1 cellular context compared by ENCODE assay signal in genomic region chr6:74964871-74965441, GRCh38.
TF ChIP-seq lines count a peak whose summit lies in the region.

No MANE protein-coding gene starts in this region.

TF ChIP-seq in HCT116, 20 proteins besides CTCF, POLR2A, EP300 and RAD21 (continued from another document):
- TF ChIP-seq REST (IDR thresholded peaks at IDR 0.05; ENCODE audit: low read depth) (no peak), EZH2phosphoT487 (IDR thresholded peaks at IDR 0.05; ENCODE audit: borderline replicate concordance) (no peak), SIN3A (IDR thresholded peaks at IDR 0.05; ENCODE audit: low read depth) (no peak), ZNF274 (IDR thresholded peaks at IDR 0.05; ENCODE audit: low read depth, low read length) (no peak), CBX3 (IDR thresholded peaks at IDR 0.05; ENCODE audit: low read depth) (no peak), TCF7L2 (IDR thresholded peaks at IDR 0.05; ENCODE audit: borderline replicate concordance, extremely low read depth, insufficient read depth, insufficient read length) (no peak), ATF3 (IDR thresholded peaks at IDR 0.05) (no peak), MAX (IDR thresholded peaks at IDR 0.05) (no peak), EGR1 (IDR thresholded peaks at IDR 0.05; ENCODE audit: low read depth) (no peak), EZH2 (IDR thresholded peaks at IDR 0.05) (no peak)
